In the genomic region with DNA sequence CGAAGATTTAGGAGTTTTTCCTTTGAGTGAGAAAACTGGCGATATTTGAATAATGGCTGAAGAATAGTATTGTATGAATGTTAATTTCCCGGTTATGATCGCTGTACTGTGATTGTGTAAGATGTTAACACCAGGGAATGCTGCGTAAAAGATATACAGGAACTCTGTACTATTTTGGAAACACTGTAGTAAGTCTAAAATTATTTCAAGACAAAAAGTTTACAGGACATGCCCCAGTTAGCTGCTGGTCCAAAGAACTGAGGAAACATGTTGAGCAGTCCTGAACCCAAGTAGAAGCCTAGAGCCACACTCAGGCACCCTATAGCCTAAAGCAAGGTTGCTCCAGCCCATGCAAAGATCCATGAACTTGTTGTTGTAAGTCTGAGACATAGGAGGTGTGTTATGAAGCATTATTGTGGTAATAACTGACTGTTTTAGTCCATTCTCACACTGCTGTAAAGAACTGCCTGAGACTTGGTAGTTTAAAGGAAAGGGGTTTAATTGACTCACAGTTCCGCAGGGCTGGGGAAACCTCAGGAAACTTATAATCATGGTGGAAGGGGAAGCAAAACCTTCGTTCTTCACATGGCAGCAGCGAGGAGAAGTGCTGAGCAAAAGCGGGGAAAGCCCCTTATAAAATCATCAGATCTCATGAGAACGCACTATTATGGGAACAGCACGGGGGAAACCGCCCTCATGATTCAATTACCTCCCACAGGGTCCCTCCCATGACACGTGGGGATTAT, we compare ENCODE assay signal across 1 cellular context.
A peak's percentile ranks its signal among the peaks of the same experiment; 100 is the strongest.
TF ChIP-seq lines count a peak whose summit lies in the region.

No MANE protein-coding gene starts in this region.

TF ChIP-seq in GM12878, 131 proteins besides CTCF, POLR2A, EP300 and RAD21 (continued from another document and continues in another):
- TF ChIP-seq, protein P1, sequence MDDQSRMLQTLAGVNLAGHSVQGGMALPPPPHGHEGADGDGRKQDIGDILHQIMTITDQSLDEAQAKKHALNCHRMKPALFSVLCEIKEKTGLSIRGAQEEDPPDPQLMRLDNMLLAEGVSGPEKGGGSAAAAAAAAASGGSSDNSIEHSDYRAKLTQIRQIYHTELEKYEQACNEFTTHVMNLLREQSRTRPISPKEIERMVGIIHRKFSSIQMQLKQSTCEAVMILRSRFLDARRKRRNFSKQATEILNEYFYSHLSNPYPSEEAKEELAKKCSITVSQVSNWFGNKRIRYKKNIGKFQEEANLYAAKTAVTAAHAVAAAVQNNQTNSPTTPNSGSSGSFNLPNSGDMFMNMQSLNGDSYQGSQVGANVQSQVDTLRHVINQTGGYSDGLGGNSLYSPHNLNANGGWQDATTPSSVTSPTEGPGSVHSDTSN (IDR thresholded peaks at IDR 0.05; ENCODE audit: insufficient replicate concordance, low read depth, low read length) = no peak
- TF ChIP-seq RB1 (IDR thresholded peaks at IDR 0.05; ENCODE audit: borderline replicate concordance) (no peak), STAT1 (conservative IDR thresholded peaks at IDR 0.05) (no peak), SMC3 (IDR thresholded peaks at IDR 0.05; ENCODE audit: borderline replicate concordance, low read length) (no peak), CBX3 (IDR thresholded peaks at IDR 0.05; ENCODE audit: borderline replicate concordance, low read depth) (no peak), ELK1 (IDR thresholded peaks at IDR 0.05; ENCODE audit: low read depth, low read length) (no peak), MAX (IDR thresholded peaks at IDR 0.05; ENCODE audit: low read depth, low read length) (no peak), IRF5 (IDR thresholded peaks at IDR 0.05; ENCODE audit: borderline replicate concordance) (no peak), SREBF1 (IDR thresholded peaks at IDR 0.05; ENCODE audit: low read length) (no peak), ATF2 (IDR thresholded peaks at IDR 0.05; ENCODE audit: low read length) (peak; percentile 56), EZH2 (IDR thresholded peaks at IDR 0.05; ENCODE audit: borderline replicate concordance, control insufficient read depth, low read depth, low read length) (no peak), MYB (IDR thresholded peaks at IDR 0.05; ENCODE audit: borderline replicate concordance, low read depth, low read length) (no peak), KDM1A (IDR thresholded peaks at IDR 0.05; ENCODE audit: borderline replicate concordance) (no peak), CHD4 (IDR thresholded peaks at IDR 0.05) (no peak), SREBF2 (IDR thresholded peaks at IDR 0.05; ENCODE audit: low read length) (no peak), KLF5 (IDR thresholded peaks at IDR 0.05; ENCODE audit: partially characterized antibody) (no peak), TCF3 (IDR thresholded peaks at IDR 0.05; ENCODE audit: borderline replicate concordance, insufficient read depth, low read depth, low read length) (no peak), SMAD1 (IDR thresholded peaks at IDR 0.05; ENCODE audit: low read depth, partially characterized antibody) (no peak), ZNF274 (IDR thresholded peaks at IDR 0.05; ENCODE audit: insufficient read depth, insufficient read length) (no peak), TCF12 (IDR thresholded peaks at IDR 0.05; ENCODE audit: low read depth, low read length) (no peak), MEF2A (IDR thresholded peaks at IDR 0.05; ENCODE audit: insufficient read depth, low read depth, low read length) (no peak), MYC (IDR thresholded peaks at IDR 0.05; ENCODE audit: insufficient read depth, insufficient read length, insufficient replicate concordance, low read length, severe bottlenecking) (no peak), PAX5 (IDR thresholded peaks at IDR 0.05; ENCODE audit: borderline replicate concordance, low read depth, low read length) (no peak), IRF4 (IDR thresholded peaks at IDR 0.05; ENCODE audit: low read depth, low read length) (no peak), RCOR1 (conservative IDR thresholded peaks at IDR 0.05; ENCODE audit: low read depth, low read length) (no peak), EED (IDR thresholded peaks at IDR 0.05; ENCODE audit: low read depth) (peak; percentile 84), TARDBP (IDR thresholded peaks at IDR 0.05; ENCODE audit: borderline replicate concordance) (no peak), WRNIP1 (IDR thresholded peaks at IDR 0.05; ENCODE audit: borderline replicate concordance, low read depth, low read length) (no peak), SRF (IDR thresholded peaks at IDR 0.05; ENCODE audit: low read depth in 2 of 2, low read length in 2 of 2) (no peak), ZBED1 (IDR thresholded peaks at IDR 0.05; ENCODE audit: borderline replicate concordance) (no peak), TCF7 (IDR thresholded peaks at IDR 0.05; ENCODE audit: borderline replicate concordance) (no peak), ETV6 (conservative IDR thresholded peaks at IDR 0.05 in 1 of 2, IDR thresholded peaks at IDR 0.05 in 1 of 2; ENCODE audit: borderline replicate concordance in 1 of 2, low read depth in 1 of 2) (peak in 1 of 2 experiments; percentile 83; a peak in 1 of 4 replicates), IKZF2 (IDR thresholded peaks at IDR 0.05) (peak; percentile 63 to 72)
- TF ChIP-seq, protein P2, sequence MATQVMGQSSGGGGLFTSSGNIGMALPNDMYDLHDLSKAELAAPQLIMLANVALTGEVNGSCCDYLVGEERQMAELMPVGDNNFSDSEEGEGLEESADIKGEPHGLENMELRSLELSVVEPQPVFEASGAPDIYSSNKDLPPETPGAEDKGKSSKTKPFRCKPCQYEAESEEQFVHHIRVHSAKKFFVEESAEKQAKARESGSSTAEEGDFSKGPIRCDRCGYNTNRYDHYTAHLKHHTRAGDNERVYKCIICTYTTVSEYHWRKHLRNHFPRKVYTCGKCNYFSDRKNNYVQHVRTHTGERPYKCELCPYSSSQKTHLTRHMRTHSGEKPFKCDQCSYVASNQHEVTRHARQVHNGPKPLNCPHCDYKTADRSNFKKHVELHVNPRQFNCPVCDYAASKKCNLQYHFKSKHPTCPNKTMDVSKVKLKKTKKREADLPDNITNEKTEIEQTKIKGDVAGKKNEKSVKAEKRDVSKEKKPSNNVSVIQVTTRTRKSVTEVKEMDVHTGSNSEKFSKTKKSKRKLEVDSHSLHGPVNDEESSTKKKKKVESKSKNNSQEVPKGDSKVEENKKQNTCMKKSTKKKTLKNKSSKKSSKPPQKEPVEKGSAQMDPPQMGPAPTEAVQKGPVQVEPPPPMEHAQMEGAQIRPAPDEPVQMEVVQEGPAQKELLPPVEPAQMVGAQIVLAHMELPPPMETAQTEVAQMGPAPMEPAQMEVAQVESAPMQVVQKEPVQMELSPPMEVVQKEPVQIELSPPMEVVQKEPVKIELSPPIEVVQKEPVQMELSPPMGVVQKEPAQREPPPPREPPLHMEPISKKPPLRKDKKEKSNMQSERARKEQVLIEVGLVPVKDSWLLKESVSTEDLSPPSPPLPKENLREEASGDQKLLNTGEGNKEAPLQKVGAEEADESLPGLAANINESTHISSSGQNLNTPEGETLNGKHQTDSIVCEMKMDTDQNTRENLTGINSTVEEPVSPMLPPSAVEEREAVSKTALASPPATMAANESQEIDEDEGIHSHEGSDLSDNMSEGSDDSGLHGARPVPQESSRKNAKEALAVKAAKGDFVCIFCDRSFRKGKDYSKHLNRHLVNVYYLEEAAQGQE (IDR thresholded peaks at IDR 0.05; ENCODE audit: low read depth, low read length) = no peak
- TF ChIP-seq, protein P3, sequence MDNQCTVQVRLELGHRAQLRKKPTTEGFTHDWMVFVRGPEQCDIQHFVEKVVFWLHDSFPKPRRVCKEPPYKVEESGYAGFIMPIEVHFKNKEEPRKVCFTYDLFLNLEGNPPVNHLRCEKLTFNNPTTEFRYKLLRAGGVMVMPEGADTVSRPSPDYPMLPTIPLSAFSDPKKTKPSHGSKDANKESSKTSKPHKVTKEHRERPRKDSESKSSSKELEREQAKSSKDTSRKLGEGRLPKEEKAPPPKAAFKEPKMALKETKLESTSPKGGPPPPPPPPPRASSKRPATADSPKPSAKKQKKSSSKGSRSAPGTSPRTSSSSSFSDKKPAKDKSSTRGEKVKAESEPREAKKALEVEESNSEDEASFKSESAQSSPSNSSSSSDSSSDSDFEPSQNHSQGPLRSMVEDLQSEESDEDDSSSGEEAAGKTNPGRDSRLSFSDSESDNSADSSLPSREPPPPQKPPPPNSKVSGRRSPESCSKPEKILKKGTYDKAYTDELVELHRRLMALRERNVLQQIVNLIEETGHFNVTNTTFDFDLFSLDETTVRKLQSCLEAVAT (IDR thresholded peaks at IDR 0.05) = no peak
- TF ChIP-seq, protein P4, sequence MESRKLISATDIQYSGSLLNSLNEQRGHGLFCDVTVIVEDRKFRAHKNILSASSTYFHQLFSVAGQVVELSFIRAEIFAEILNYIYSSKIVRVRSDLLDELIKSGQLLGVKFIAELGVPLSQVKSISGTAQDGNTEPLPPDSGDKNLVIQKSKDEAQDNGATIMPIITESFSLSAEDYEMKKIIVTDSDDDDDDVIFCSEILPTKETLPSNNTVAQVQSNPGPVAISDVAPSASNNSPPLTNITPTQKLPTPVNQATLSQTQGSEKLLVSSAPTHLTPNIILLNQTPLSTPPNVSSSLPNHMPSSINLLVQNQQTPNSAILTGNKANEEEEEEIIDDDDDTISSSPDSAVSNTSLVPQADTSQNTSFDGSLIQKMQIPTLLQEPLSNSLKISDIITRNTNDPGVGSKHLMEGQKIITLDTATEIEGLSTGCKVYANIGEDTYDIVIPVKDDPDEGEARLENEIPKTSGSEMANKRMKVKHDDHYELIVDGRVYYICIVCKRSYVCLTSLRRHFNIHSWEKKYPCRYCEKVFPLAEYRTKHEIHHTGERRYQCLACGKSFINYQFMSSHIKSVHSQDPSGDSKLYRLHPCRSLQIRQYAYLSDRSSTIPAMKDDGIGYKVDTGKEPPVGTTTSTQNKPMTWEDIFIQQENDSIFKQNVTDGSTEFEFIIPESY (IDR thresholded peaks at IDR 0.05) = no peak
- TF ChIP-seq, protein P5, sequence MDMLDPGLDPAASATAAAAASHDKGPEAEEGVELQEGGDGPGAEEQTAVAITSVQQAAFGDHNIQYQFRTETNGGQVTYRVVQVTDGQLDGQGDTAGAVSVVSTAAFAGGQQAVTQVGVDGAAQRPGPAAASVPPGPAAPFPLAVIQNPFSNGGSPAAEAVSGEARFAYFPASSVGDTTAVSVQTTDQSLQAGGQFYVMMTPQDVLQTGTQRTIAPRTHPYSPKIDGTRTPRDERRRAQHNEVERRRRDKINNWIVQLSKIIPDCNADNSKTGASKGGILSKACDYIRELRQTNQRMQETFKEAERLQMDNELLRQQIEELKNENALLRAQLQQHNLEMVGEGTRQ (IDR thresholded peaks at IDR 0.05; ENCODE audit: borderline replicate concordance, low read depth, low read length) = no peak
- TF ChIP-seq, protein P6, sequence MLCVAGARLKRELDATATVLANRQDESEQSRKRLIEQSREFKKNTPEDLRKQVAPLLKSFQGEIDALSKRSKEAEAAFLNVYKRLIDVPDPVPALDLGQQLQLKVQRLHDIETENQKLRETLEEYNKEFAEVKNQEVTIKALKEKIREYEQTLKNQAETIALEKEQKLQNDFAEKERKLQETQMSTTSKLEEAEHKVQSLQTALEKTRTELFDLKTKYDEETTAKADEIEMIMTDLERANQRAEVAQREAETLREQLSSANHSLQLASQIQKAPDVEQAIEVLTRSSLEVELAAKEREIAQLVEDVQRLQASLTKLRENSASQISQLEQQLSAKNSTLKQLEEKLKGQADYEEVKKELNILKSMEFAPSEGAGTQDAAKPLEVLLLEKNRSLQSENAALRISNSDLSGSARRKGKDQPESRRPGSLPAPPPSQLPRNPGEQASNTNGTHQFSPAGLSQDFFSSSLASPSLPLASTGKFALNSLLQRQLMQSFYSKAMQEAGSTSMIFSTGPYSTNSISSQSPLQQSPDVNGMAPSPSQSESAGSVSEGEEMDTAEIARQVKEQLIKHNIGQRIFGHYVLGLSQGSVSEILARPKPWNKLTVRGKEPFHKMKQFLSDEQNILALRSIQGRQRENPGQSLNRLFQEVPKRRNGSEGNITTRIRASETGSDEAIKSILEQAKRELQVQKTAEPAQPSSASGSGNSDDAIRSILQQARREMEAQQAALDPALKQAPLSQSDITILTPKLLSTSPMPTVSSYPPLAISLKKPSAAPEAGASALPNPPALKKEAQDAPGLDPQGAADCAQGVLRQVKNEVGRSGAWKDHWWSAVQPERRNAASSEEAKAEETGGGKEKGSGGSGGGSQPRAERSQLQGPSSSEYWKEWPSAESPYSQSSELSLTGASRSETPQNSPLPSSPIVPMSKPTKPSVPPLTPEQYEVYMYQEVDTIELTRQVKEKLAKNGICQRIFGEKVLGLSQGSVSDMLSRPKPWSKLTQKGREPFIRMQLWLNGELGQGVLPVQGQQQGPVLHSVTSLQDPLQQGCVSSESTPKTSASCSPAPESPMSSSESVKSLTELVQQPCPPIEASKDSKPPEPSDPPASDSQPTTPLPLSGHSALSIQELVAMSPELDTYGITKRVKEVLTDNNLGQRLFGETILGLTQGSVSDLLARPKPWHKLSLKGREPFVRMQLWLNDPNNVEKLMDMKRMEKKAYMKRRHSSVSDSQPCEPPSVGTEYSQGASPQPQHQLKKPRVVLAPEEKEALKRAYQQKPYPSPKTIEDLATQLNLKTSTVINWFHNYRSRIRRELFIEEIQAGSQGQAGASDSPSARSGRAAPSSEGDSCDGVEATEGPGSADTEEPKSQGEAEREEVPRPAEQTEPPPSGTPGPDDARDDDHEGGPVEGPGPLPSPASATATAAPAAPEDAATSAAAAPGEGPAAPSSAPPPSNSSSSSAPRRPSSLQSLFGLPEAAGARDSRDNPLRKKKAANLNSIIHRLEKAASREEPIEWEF (IDR thresholded peaks at IDR 0.05; ENCODE audit: insufficient replicate concordance, low read depth, low read length) = no peak
